10 cellular contexts compared by ENCODE assay signal in the genomic region with DNA sequence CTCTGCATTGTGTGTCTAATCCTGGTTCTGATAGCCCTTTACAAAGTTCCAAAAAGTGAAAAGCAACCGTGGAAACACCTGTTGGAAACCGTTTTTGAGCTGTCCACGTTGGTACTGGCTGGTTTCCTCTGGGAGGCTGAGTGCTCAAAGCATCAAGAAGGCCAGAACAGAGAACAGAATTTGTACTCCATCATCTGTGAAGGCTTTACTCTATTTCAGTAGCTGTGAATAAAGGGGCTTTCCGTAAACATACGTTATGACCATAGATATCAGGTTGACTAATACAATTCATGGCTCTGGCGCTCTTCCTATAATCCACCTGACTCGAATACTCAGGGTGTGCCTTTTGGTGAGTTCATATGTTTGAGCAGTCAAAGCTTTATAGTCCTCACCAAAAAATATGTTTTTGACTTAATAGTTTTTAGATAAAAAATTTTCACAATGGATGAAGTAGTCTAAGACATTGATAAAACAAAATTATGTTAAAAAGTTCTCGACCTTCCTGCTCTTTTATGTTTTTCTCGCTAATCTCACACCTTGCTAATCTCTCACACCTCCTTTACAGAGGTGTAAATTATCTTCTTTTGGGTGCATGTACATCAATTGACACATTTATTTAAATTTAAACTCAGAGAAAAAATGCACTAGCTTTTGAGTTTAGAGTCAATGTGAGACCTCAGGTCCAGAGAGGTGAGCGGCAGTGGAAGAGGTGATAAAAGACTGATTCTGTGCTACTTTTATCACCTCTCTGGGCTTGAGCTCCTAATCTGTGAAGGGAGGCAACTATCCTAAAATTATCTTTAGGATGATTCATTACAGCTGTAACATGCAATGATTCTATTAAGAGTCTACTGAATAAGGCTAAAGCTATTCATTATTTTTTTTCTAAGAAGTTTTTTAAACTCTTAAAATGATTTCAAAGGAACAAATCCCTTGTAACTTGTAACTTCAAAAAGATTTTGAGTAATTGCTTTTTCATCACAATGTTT.
DNase-seq lines count a peak whose midpoint lies in the region; ATAC-seq and TF ChIP-seq lines count a peak whose summit lies in the region.
"Had no signal": no experiment of that assay in that cellular context is flagged by ENCODE, and none has a peak within 500 bp of the region (broad histone marks: within the 10 kb centered on the region; RNA-seq: fewer than 3 reads in every experiment).

No MANE protein-coding gene starts in this region.

- H3K36me3 Mint-ChIP-seq in CD4-positive, CD25-positive, alpha-beta regulatory T cell, result no peaks in the 10 kb centered on the region
- H3K36me3 Mint-ChIP-seq in activated CD8-positive, alpha-beta T cell treated with anti-CD3 and anti-CD28 coated beads for 36 hours (ENCODE audit: low read depth), result peaks cover 6% of the 10 kb centered on the region
- H3K36me3 Mint-ChIP-seq in MCF 10A (ENCODE audit: insufficient read depth, unreplicated experiment), result no peaks in the 10 kb centered on the region

- intact Hi-C loops in activated CD8-positive, alpha-beta T cell treated with anti-CD3 and anti-CD28 coated beads for 36 hours (cut with micrococcal nuclease), result loop anchor here (5.0 kb wide), 3 partner anchors 40 to 330 kb away; no protein-coding TSS in a partner anchor
- intact Hi-C loops in MCF 10A (cut with micrococcal nuclease), result no loop called here

- H3K27ac Mint-ChIP-seq in CD4-positive, CD25-positive, alpha-beta regulatory T cell, result peak overlapping the region; percentile 86 to 99 (median 95)
- peak overlapping the region; percentile 91 for H3K27ac Mint-ChIP-seq in activated CD8-positive, alpha-beta T cell treated with anti-CD3 and anti-CD28 coated beads for 36 hours
- no peak overlapping the region for H3K27ac Mint-ChIP-seq in MCF 10A (ENCODE audit: low read depth, unreplicated experiment)

- H3K4me1 Mint-ChIP-seq in CD4-positive, CD25-positive, alpha-beta regulatory T cell, result peaks cover 57 to 91% (median 69%) of the 10 kb centered on the region in 4 donors
- peaks cover 82% of the 10 kb centered on the region for H3K4me1 Mint-ChIP-seq in activated CD8-positive, alpha-beta T cell treated with anti-CD3 and anti-CD28 coated beads for 36 hours (ENCODE audit: low read depth)
- H3K4me1 Mint-ChIP-seq in MCF 10A (ENCODE audit: insufficient read depth, unreplicated experiment), result no peaks in the 10 kb centered on the region

- no peaks in the 10 kb centered on the region for H3K27me3 Mint-ChIP-seq in CD4-positive, CD25-positive, alpha-beta regulatory T cell
- no peaks in the 10 kb centered on the region for H3K27me3 Mint-ChIP-seq in activated CD8-positive, alpha-beta T cell treated with anti-CD3 and anti-CD28 coated beads for 36 hours
- no peaks in the 10 kb centered on the region for H3K27me3 Mint-ChIP-seq in MCF 10A (ENCODE audit: insufficient read depth, unreplicated experiment)

- no peaks in the 10 kb centered on the region for H3K27me3 ChIP-seq in CD4-positive, CD25-positive, alpha-beta regulatory T cell (ENCODE audit: control insufficient read depth, insufficient read depth, low read length)

- peak overlapping the region; percentile 44 to 77 (median 64) for H3K4me3 Mint-ChIP-seq in CD4-positive, CD25-positive, alpha-beta regulatory T cell
- H3K4me3 Mint-ChIP-seq in activated CD8-positive, alpha-beta T cell treated with anti-CD3 and anti-CD28 coated beads for 36 hours, result peak overlapping the region; percentile 48
- no peak overlapping the region for H3K4me3 Mint-ChIP-seq in MCF 10A (ENCODE audit: unreplicated experiment)

- BruUV-seq in MCF 10A (replicated peaks; lab: Mats Ljungman, UMichigan), result no TSS peak

- H3K4me3 ChIP-seq in CD4-positive, CD25-positive, alpha-beta regulatory T cell (ENCODE audit: low read depth, low read length), result peak overlapping the region; percentile 56
- H3K4me3 ChIP-seq: coronary artery had no signal

- POLR2A ChIA-PET in activated CD8-positive, alpha-beta T cell treated with anti-CD3 and anti-CD28 coated beads for 36 hours (lab: Charles Lee), result interaction anchor here (0.6 to 3.9 kb wide), 16 partner anchors 44 to 329 kb away, joined by 3 to 18 read pairs (median 3); a partner anchor contains a TSS
- POLR2A ChIA-PET in MCF 10A (lab: Yijun Ruan, JAX), result no interaction called here

- peak overlapping the region; percentile 73 for H3K27ac ChIP-seq in CD4-positive, CD25-positive, alpha-beta regulatory T cell (ENCODE audit: insufficient read depth, low read length, poor library complexity, severe bottlenecking)
- H3K27ac ChIP-seq: coronary artery had no signal

- H3K9me3 ChIP-seq in CD4-positive, CD25-positive, alpha-beta regulatory T cell (ENCODE audit: control insufficient read depth in 2 of 2, low read length in 2 of 2), result no peaks in the 10 kb centered on the region

- no peak for ATAC-seq in CD4-positive, CD25-positive, alpha-beta regulatory T cell (ENCODE audit: low read depth in 2 of 2)
- ATAC-seq in GM18861 (IDR thresholded peaks at IDR 0.05; ENCODE audit: unreplicated experiment), result peak; percentile 31
- peak; percentile 46 for ATAC-seq in HG02884 (IDR thresholded peaks at IDR 0.05; ENCODE audit: unreplicated experiment)
- ATAC-seq in activated CD8-positive, alpha-beta T cell treated with anti-CD3 and anti-CD28 coated beads for 36 hours, result peak; percentile 23

- H3K4me1 ChIP-seq in CD4-positive, CD25-positive, alpha-beta regulatory T cell (ENCODE audit: control insufficient read depth, insufficient read depth, low read length, poor library complexity, severe bottlenecking), result peaks cover 88% of the 10 kb centered on the region

- CTCF ChIA-PET in activated CD8-positive, alpha-beta T cell treated with anti-CD3 and anti-CD28 coated beads for 36 hours (lab: Charles Lee), result interaction anchor here (0.6 to 1.3 kb wide), 6 partner anchors 25 to 332 kb away, joined by 3 to 10 read pairs (median 3); no protein-coding TSS in a partner anchor
- CTCF ChIA-PET in MCF 10A (lab: Yijun Ruan, JAX), result interaction anchor here (0.5 kb wide), 1 partner anchor 331 kb away, joined by 3 read pairs; no protein-coding TSS in a partner anchor

- DNase-seq in CD4-positive, CD25-positive, alpha-beta regulatory T cell, result peak in 1 of 3 donors; percentile 62
- DNase-seq in activated CD8-positive, alpha-beta T cell treated with anti-CD3 and anti-CD28 coated beads for 36 hours, result peak; percentile 39
- DNase-seq in MCF 10A (ENCODE audit: unreplicated experiment), result no peak
- DNase-seq in T1000 (lab: John Stamatoyannopoulos, UW), result no peak
- no peak for DNase-seq in stimulated activated CD4-positive, alpha-beta T cell treated with anti-CD3 and anti-CD28 coated beads, Interleukin-4, amount 100 ng/mL, for 1 hour
- no peak for DNase-seq in dermis blood vessel endothelial cell
- DNase-seq: NCI-H146 had no signal

- H3K36me3 ChIP-seq in CD4-positive, CD25-positive, alpha-beta regulatory T cell (ENCODE audit: control insufficient read depth, insufficient read depth, low read length), result no peaks in the 10 kb centered on the region

- no peak for TF ChIP-seq CTCF in activated CD8-positive, alpha-beta T cell treated with anti-CD3 and anti-CD28 coated beads for 36 hours (IDR thresholded peaks at IDR 0.05)
- TF ChIP-seq CTCF in MCF 10A (IDR thresholded peaks at IDR 0.05; ENCODE audit: unreplicated experiment), result no peak

- no peaks in the 10 kb centered on the region for H3K9me3 Mint-ChIP-seq in CD4-positive, CD25-positive, alpha-beta regulatory T cell
- H3K9me3 Mint-ChIP-seq in activated CD8-positive, alpha-beta T cell treated with anti-CD3 and anti-CD28 coated beads for 36 hours, result peaks cover under 1% of the 10 kb centered on the region
- H3K9me3 Mint-ChIP-seq in MCF 10A (ENCODE audit: unreplicated experiment), result no peaks in the 10 kb centered on the region

Comparison
In these comparisons a context has a peak if more than half of its experiments do, and no peak if none do; other contexts are left out.
1. ATAC-seq: peak in GM18861 (single experiment), HG02884 (single experiment) and activated CD8-positive, alpha-beta T cell treated with anti-CD3 and anti-CD28 coated beads for 36 hours (single experiment); none in CD4-positive, CD25-positive, alpha-beta regulatory T cell (0 of 2).